In genomic region chr3:5002871-5003247, GRCh38 we compare ENCODE assay signal across 1 cellular context.
TF ChIP-seq lines count a peak whose summit lies in the region.

No MANE protein-coding gene starts in this region.

TF ChIP-seq in HepG2, 621 proteins besides CTCF, POLR2A, EP300 and RAD21:
- TF ChIP-seq GLI4 (CRISPR knock-in tag; IDR thresholded peaks at IDR 0.05; ENCODE audit: borderline replicate concordance) = no peak
- peak; percentile 65 for TF ChIP-seq ZNF629 (CRISPR knock-in tag; conservative IDR thresholded peaks at IDR 0.05)
- TF ChIP-seq ZMYM3 (CRISPR knock-in tag; IDR thresholded peaks at IDR 0.05) = peak; percentile 33; the same call in 1 of the 2 replicates
